In the genomic region with DNA sequence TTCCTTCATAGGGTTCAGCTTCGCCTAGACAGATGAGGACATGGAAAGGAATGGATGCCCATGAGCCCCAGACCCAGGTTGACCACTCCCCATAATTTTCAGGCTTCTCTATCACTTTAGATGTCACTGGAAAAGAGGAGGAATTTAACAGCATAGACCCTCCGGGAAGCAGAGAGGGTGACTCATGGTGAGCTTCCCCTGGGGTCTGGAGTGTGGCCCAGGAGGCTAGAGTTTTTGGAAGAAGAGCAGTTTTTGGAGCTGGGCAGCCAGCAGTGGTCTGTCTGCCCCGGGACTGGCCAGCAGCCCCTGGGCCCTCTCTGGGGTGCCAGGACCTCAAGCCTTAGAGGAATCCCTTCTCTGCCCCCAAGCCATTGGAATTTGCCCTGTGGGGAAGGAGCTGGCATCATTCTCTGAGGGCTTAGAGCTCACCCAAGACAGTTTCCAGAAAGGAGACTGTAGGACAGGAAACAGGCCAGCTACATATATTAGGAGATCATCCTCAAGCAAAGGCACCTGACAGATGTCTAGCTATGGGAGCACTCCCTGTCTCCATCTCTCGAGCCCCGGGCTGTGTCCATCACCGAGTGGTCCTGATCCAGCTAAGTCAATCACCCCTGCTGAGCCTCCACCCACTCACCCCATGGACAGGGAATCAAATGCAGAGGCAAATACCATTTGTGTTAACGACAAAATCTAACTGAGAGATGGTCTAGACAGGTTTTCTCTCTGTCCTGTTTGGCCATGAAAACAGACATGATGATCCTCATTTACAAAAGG, we compare ENCODE assay signal across 22 cellular contexts.
"Had no signal": no experiment of that assay in that cellular context is flagged by ENCODE, and none has a peak within 500 bp of the region (broad histone marks: within the 10 kb centered on the region; RNA-seq: fewer than 3 reads in every experiment).

No MANE protein-coding gene starts in this region.

- H3K4me1 Mint-ChIP-seq: activated naive CD8-positive, alpha-beta T cell treated with anti-CD3 and anti-CD28 coated beads for 36 hours had no signal

- H3K4me3 Mint-ChIP-seq: activated B cell treated with CpG ODN at 0.5 μM for 24 hours; activated CD8-positive, alpha-beta T cell treated with anti-CD3 and anti-CD28 coated beads, Interleukin-2, amount 10 ng/mL, durations not matched to agents 7 days and 5 days; activated naive CD8-positive, alpha-beta T cell treated with anti-CD3 and anti-CD28 coated beads for 36 hours; activated T-cell treated with anti-CD3 and anti-CD28 coated beads, Interleukin-2, amount 50 U/mL, for 72 hours; effector memory CD8-positive, alpha-beta T cell; nephron had no signal

- H3K36me3 Mint-ChIP-seq: activated naive CD8-positive, alpha-beta T cell treated with anti-CD3 and anti-CD28 coated beads for 36 hours had no signal

- ATAC-seq: activated CD8-positive, alpha-beta T cell treated with anti-CD3 and anti-CD28 coated beads, Interleukin-2, amount 10 ng/mL, durations not matched to agents 7 days and 5 days; activated T-cell treated with anti-CD3 and anti-CD28 coated beads, Interleukin-2, amount 50 U/mL, for 72 hours; effector memory CD8-positive, alpha-beta T cell; left ventricle myocardium superior had no signal

- H3K4me1 ChIP-seq: right atrium auricular region had no signal

- H3K9me3 Mint-ChIP-seq: activated B cell treated with CpG ODN at 0.5 μM for 24 hours; activated naive CD8-positive, alpha-beta T cell treated with anti-CD3 and anti-CD28 coated beads for 36 hours; activated T-cell treated with anti-CD3 and anti-CD28 coated beads, Interleukin-2, amount 50 U/mL, for 72 hours; effector memory CD8-positive, alpha-beta T cell; nephron had no signal

- H3K27ac ChIP-seq: epithelial cell of prostate, right atrium auricular region had no signal

- H3K27me3 ChIP-seq: right atrium auricular region had no signal

- H3K9me3 ChIP-seq: right atrium auricular region had no signal

- H3K27ac Mint-ChIP-seq: activated B cell treated with CpG ODN at 0.5 μM for 24 hours; activated CD8-positive, alpha-beta T cell treated with anti-CD3 and anti-CD28 coated beads, Interleukin-2, amount 10 ng/mL, durations not matched to agents 7 days and 5 days; activated naive CD8-positive, alpha-beta T cell treated with anti-CD3 and anti-CD28 coated beads for 36 hours; activated T-cell treated with anti-CD3 and anti-CD28 coated beads, Interleukin-2, amount 50 U/mL, for 72 hours; effector memory CD8-positive, alpha-beta T cell; nephron had no signal

- H3K36me3 ChIP-seq: right atrium auricular region had no signal

- H3K4me3 ChIP-seq: right atrium auricular region, skin epidermis had no signal

- DNase-seq: activated B cell treated with CpG ODN at 0.5 μM for 24 hours; activated CD4-positive, alpha-beta T cell treated with anti-CD3 and anti-CD28 coated beads for 48 hours; activated CD8-positive, alpha-beta memory T cell treated with anti-CD3 and anti-CD28 coated beads, Interleukin-2, amount 50 U/mL, for 4 hours; activated CD8-positive, alpha-beta T cell treated with anti-CD3 and anti-CD28 coated beads, Interleukin-2, amount 10 ng/mL, durations not matched to agents 7 days and 5 days; activated gamma-delta T cell treated with Interleukin-2 at 50 U/mL for 16 hours; activated naive CD8-positive, alpha-beta T cell treated with anti-CD3 and anti-CD28 coated beads for 36 hours; activated T-cell treated with anti-CD3 and anti-CD28 coated beads, Interleukin-2, amount 50 U/mL, for 72 hours; amygdala; dermis blood vessel endothelial cell; effector memory CD8-positive, alpha-beta T cell; hypothalamus; left ventricle myocardium superior; mesendoderm; nucleus accumbens; stimulated activated CD4-positive, alpha-beta T cell treated with anti-CD3 and anti-CD28 coated beads, Interleukin-4, amount 100 ng/mL, for 24 hours; stimulated activated naive CD4-positive, alpha-beta T cell treated with Interleukin-2 at 50 U/mL for 16 hours; T-helper 2 cell; trophoblast cell had no signal
